In the genomic region with DNA sequence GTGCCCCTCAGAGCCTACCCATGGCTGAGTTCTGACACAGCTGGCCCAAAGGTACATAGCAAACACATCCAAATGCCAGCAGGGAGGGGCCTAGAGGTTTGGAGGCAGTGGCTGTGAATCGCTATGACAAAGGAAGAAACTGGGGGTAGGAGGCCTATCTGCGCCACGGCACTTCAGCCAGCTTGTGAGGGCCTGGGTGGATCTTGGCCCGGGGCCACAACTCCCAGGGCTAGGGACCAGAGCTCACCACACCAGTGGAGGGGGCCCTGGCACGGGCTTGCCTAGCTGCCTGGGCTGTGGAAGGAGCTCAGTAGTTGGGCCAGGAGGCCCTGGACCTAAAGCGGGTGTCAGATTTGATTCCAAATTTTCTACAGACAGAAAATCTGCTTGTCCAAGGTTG, we compare ENCODE assay signal across 2 cellular contexts.
TF ChIP-seq lines count a peak whose summit lies in the region.

No MANE protein-coding gene starts in this region.

TF ChIP-seq in liver, 16 proteins besides CTCF, POLR2A, EP300 and RAD21:
- TF ChIP-seq JUND (IDR thresholded peaks at IDR 0.05) (no peak), RXRA (IDR thresholded peaks at IDR 0.05) (no peak), HNF4G (IDR thresholded peaks at IDR 0.05) (no peak), FOXA1 (IDR thresholded peaks at IDR 0.05) (no peak), NR2F2 (IDR thresholded peaks at IDR 0.05) (no peak), GABPA (IDR thresholded peaks at IDR 0.05 in 1 of 2, conservative IDR thresholded peaks at IDR 0.05 in 1 of 2) (no peak), TAF1 (conservative IDR thresholded peaks at IDR 0.05) (no peak), YY1 (IDR thresholded peaks at IDR 0.05) (no peak)
- TF ChIP-seq, protein P1, sequence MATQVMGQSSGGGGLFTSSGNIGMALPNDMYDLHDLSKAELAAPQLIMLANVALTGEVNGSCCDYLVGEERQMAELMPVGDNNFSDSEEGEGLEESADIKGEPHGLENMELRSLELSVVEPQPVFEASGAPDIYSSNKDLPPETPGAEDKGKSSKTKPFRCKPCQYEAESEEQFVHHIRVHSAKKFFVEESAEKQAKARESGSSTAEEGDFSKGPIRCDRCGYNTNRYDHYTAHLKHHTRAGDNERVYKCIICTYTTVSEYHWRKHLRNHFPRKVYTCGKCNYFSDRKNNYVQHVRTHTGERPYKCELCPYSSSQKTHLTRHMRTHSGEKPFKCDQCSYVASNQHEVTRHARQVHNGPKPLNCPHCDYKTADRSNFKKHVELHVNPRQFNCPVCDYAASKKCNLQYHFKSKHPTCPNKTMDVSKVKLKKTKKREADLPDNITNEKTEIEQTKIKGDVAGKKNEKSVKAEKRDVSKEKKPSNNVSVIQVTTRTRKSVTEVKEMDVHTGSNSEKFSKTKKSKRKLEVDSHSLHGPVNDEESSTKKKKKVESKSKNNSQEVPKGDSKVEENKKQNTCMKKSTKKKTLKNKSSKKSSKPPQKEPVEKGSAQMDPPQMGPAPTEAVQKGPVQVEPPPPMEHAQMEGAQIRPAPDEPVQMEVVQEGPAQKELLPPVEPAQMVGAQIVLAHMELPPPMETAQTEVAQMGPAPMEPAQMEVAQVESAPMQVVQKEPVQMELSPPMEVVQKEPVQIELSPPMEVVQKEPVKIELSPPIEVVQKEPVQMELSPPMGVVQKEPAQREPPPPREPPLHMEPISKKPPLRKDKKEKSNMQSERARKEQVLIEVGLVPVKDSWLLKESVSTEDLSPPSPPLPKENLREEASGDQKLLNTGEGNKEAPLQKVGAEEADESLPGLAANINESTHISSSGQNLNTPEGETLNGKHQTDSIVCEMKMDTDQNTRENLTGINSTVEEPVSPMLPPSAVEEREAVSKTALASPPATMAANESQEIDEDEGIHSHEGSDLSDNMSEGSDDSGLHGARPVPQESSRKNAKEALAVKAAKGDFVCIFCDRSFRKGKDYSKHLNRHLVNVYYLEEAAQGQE (IDR thresholded peaks at IDR 0.05) = no peak

TF ChIP-seq in HepG2, 621 proteins besides CTCF, POLR2A, EP300 and RAD21:
- TF ChIP-seq NR3C1 (CRISPR knock-in tag; IDR thresholded peaks at IDR 0.05) = no peak
- no peak for TF ChIP-seq HOXA9 (CRISPR knock-in tag; IDR thresholded peaks at IDR 0.05; ENCODE audit: borderline replicate concordance)
- TF ChIP-seq NFIB (CRISPR knock-in tag; IDR thresholded peaks at IDR 0.05; ENCODE audit: borderline replicate concordance) = no peak
- no peak for TF ChIP-seq HNRNPUL1 (IDR thresholded peaks at IDR 0.05; ENCODE audit: low read depth, low read length)
- no peak for TF ChIP-seq ATAD3A (CRISPR knock-in tag; IDR thresholded peaks at IDR 0.05)
- TF ChIP-seq, protein P2, sequence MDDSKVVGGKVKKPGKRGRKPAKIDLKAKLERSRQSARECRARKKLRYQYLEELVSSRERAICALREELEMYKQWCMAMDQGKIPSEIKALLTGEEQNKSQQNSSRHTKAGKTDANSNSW (CRISPR knock-in tag; IDR thresholded peaks at IDR 0.05; ENCODE audit: borderline replicate concordance) = no peak
- no peak for TF ChIP-seq NR2F2 (IDR thresholded peaks at IDR 0.05; ENCODE audit: borderline replicate concordance, low read depth)
- TF ChIP-seq ZNF160 (CRISPR knock-in tag; IDR thresholded peaks at IDR 0.05) = no peak
- no peak for TF ChIP-seq ZNF563 (CRISPR knock-in tag; IDR thresholded peaks at IDR 0.05)
- no peak for TF ChIP-seq ZFP36L2 (CRISPR knock-in tag; IDR thresholded peaks at IDR 0.05)
